ENCODE assay signal across 1 cellular context in the genomic region with DNA sequence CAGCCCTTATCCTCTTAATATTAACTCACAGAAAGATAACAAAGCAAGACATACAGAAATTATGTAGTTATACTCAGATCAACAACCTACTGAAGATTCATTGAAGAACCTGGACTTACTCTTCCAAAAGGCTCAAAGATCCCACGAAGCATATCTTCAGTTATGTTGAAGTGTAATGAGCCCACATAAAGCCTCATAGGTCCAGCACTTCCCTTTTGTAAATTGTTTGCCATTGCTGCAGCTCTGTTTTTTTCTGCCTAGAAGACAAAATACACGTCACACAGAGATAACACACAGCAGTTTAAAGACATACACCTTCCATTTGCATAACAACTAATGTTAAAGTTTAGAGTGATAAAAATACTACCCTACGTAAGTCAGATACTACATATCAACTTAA.
TF ChIP-seq lines count a peak whose summit lies in the region.

No MANE protein-coding gene starts in this region.

TF ChIP-seq in WTC11, 78 proteins besides CTCF, POLR2A, EP300 and RAD21:
- TF ChIP-seq CREB1 (CRISPR knock-in tag; IDR thresholded peaks at IDR 0.05) (no peak), ZNF416 (CRISPR knock-in tag; IDR thresholded peaks at IDR 0.05) (no peak), GABPB1 (CRISPR knock-in tag; IDR thresholded peaks at IDR 0.05) (no peak), NR3C1 (CRISPR knock-in tag; conservative IDR thresholded peaks at IDR 0.05; ENCODE audit: low read depth) (no peak), JAZF1 (CRISPR knock-in tag; IDR thresholded peaks at IDR 0.05) (no peak), NR2C2 (CRISPR knock-in tag; IDR thresholded peaks at IDR 0.05) (no peak), SMAD4 (CRISPR knock-in tag; IDR thresholded peaks at IDR 0.05) (no peak), GTF2I (CRISPR knock-in tag; conservative IDR thresholded peaks at IDR 0.05) (no peak), ZSCAN18 (CRISPR knock-in tag; IDR thresholded peaks at IDR 0.05) (no peak), TP53 (CRISPR knock-in tag; IDR thresholded peaks at IDR 0.05) (no peak), ZNF232 (CRISPR knock-in tag; IDR thresholded peaks at IDR 0.05) (no peak), FOXP4 (CRISPR knock-in tag; IDR thresholded peaks at IDR 0.05) (no peak), ZNF317 (CRISPR knock-in tag; IDR thresholded peaks at IDR 0.05; ENCODE audit: borderline replicate concordance, low read depth) (no peak), NFATC4 (CRISPR knock-in tag; IDR thresholded peaks at IDR 0.05) (no peak), SMAD3 (CRISPR knock-in tag; IDR thresholded peaks at IDR 0.05; ENCODE audit: borderline replicate concordance) (no peak), FOXP1 (CRISPR knock-in tag; IDR thresholded peaks at IDR 0.05; ENCODE audit: borderline replicate concordance) (no peak), ZNF423 (CRISPR knock-in tag; IDR thresholded peaks at IDR 0.05) (no peak)
- TF ChIP-seq, protein P1, sequence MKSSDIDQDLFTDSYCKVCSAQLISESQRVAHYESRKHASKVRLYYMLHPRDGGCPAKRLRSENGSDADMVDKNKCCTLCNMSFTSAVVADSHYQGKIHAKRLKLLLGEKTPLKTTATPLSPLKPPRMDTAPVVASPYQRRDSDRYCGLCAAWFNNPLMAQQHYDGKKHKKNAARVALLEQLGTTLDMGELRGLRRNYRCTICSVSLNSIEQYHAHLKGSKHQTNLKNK (CRISPR knock-in tag; IDR thresholded peaks at IDR 0.05), result no peak
- TF ChIP-seq, protein P2, sequence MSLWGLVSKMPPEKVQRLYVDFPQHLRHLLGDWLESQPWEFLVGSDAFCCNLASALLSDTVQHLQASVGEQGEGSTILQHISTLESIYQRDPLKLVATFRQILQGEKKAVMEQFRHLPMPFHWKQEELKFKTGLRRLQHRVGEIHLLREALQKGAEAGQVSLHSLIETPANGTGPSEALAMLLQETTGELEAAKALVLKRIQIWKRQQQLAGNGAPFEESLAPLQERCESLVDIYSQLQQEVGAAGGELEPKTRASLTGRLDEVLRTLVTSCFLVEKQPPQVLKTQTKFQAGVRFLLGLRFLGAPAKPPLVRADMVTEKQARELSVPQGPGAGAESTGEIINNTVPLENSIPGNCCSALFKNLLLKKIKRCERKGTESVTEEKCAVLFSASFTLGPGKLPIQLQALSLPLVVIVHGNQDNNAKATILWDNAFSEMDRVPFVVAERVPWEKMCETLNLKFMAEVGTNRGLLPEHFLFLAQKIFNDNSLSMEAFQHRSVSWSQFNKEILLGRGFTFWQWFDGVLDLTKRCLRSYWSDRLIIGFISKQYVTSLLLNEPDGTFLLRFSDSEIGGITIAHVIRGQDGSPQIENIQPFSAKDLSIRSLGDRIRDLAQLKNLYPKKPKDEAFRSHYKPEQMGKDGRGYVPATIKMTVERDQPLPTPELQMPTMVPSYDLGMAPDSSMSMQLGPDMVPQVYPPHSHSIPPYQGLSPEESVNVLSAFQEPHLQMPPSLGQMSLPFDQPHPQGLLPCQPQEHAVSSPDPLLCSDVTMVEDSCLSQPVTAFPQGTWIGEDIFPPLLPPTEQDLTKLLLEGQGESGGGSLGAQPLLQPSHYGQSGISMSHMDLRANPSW (CRISPR knock-in tag; conservative IDR thresholded peaks at IDR 0.05; ENCODE audit: low read depth), result no peak
- TF ChIP-seq, protein P3, sequence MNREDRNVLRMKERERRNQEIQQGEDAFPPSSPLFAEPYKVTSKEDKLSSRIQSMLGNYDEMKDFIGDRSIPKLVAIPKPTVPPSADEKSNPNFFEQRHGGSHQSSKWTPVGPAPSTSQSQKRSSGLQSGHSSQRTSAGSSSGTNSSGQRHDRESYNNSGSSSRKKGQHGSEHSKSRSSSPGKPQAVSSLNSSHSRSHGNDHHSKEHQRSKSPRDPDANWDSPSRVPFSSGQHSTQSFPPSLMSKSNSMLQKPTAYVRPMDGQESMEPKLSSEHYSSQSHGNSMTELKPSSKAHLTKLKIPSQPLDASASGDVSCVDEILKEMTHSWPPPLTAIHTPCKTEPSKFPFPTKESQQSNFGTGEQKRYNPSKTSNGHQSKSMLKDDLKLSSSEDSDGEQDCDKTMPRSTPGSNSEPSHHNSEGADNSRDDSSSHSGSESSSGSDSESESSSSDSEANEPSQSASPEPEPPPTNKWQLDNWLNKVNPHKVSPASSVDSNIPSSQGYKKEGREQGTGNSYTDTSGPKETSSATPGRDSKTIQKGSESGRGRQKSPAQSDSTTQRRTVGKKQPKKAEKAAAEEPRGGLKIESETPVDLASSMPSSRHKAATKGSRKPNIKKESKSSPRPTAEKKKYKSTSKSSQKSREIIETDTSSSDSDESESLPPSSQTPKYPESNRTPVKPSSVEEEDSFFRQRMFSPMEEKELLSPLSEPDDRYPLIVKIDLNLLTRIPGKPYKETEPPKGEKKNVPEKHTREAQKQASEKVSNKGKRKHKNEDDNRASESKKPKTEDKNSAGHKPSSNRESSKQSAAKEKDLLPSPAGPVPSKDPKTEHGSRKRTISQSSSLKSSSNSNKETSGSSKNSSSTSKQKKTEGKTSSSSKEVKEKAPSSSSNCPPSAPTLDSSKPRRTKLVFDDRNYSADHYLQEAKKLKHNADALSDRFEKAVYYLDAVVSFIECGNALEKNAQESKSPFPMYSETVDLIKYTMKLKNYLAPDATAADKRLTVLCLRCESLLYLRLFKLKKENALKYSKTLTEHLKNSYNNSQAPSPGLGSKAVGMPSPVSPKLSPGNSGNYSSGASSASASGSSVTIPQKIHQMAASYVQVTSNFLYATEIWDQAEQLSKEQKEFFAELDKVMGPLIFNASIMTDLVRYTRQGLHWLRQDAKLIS (CRISPR knock-in tag; IDR thresholded peaks at IDR 0.05; ENCODE audit: borderline replicate concordance), result no peak
